In the genomic region with DNA sequence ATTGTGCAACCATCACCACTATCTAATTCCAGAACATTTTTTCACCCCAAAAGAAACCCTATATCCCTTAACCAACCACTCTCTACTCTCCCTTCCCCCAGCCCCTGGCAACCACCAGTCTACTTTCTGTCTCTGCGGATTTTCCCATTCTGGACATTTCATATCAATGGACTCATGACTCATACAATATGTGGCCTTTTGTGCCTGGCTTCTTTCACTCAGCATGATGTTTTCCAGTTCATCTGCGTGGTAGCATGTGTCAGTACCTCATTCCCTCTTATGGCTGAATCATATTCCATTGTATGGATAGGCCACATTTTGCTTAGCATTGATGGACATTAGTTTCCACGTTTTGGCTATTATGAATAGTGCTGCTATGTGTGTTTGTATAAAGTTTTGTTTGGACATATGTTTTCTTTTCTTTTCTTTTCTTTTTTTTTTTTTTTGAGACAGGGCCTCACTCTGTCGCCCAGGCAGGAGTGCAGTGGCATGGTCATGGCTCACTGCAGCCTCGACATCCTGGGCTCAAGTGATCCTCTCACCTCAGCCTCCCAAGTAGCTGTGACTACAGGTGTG, we compare ENCODE assay signal across 17 cellular contexts.
DNase-seq lines count a peak whose midpoint lies in the region; ATAC-seq, FAIRE-seq and TF ChIP-seq lines count a peak whose summit lies in the region.
"Had no signal": no experiment of that assay in that cellular context is flagged by ENCODE, and none has a peak within 500 bp of the region (broad histone marks: within the 10 kb centered on the region; RNA-seq: fewer than 3 reads in every experiment).

No MANE protein-coding gene starts in this region.

- no peaks in the 10 kb centered on the region for H3K27me3 Mint-ChIP-seq in activated naive CD8-positive, alpha-beta T cell treated with anti-CD3 and anti-CD28 coated beads, Interleukin-2, amount 50 U/mL, for 24 hours
- no peaks in the 10 kb centered on the region for H3K27me3 Mint-ChIP-seq in activated naive CD8-positive, alpha-beta T cell treated with anti-CD3 and anti-CD28 coated beads for 36 hours

- intact Hi-C loops in HepG2 (cut with micrococcal nuclease; ENCODE audit: unreplicated experiment): no loop called here

- H3K27ac Mint-ChIP-seq in activated naive CD8-positive, alpha-beta T cell treated with anti-CD3 and anti-CD28 coated beads, Interleukin-2, amount 50 U/mL, for 24 hours: peak overlapping the region; percentile 66
- no peak overlapping the region for H3K27ac Mint-ChIP-seq in activated naive CD8-positive, alpha-beta T cell treated with anti-CD3 and anti-CD28 coated beads for 36 hours

- WGBS in HepG2 (ENCODE audit: low lambda C conversion rate): 28% methylated on average over 5 of the region's 5 CpGs

- no peak overlapping the region for H3K4me3 Mint-ChIP-seq in activated naive CD8-positive, alpha-beta T cell treated with anti-CD3 and anti-CD28 coated beads, Interleukin-2, amount 50 U/mL, for 24 hours
- no peak overlapping the region for H3K4me3 Mint-ChIP-seq in activated naive CD8-positive, alpha-beta T cell treated with anti-CD3 and anti-CD28 coated beads for 36 hours

- TF ChIP-seq CTCF in fibroblast of pulmonary artery (IDR thresholded peaks at IDR 0.05; ENCODE audit: low read length, missing control alignments) (no peak), HepG2 (CRISPR knock-in tag; IDR thresholded peaks at IDR 0.05) (no peak)

- H3K27me3 ChIP-seq in HepG2 (ENCODE audit: control insufficient read depth in 1 of 2, insufficient read depth in 2 of 2, low read length in 2 of 2): no peaks in the 10 kb centered on the region; a peak in 3 of 5 replicates

- no peak for TF ChIP-seq RAD21 in HepG2 (CRISPR knock-in tag; IDR thresholded peaks at IDR 0.05)

- H3K4me1 ChIP-seq in HepG2 (ENCODE audit: insufficient read depth, low read length): peaks cover 11% of the 10 kb centered on the region

- POLR2A ChIA-PET in HepG2 (lab: Yijun Ruan, JAX): no interaction called here

- H3K4me3 ChIP-seq in fibroblast of pulmonary artery (replicated peaks; ENCODE audit: low read depth, low read length): no peak overlapping the region
- H3K4me3 ChIP-seq in HepG2 (replicated peaks in 1 of 3; ENCODE audit: insufficient read depth in 1 of 3, low read depth in 2 of 3, low read length in 3 of 3): no peak overlapping the region
- H3K4me3 ChIP-seq: skin epidermis had no signal

- H3K9me3 ChIP-seq in HepG2 (ENCODE audit: low read length): no peaks in the 10 kb centered on the region
- H3K9me3 ChIP-seq: Caco-2 had no signal

- H3K9me3 Mint-ChIP-seq in activated naive CD8-positive, alpha-beta T cell treated with anti-CD3 and anti-CD28 coated beads, Interleukin-2, amount 50 U/mL, for 24 hours: no peaks in the 10 kb centered on the region
- no peaks in the 10 kb centered on the region for H3K9me3 Mint-ChIP-seq in activated naive CD8-positive, alpha-beta T cell treated with anti-CD3 and anti-CD28 coated beads for 36 hours

- H3K27ac ChIP-seq in HepG2 (ENCODE audit: extremely low read length, insufficient read depth, low read length): no peak overlapping the region
- H3K27ac ChIP-seq: skin epidermis had no signal

- no peak overlapping the region for H3K9ac ChIP-seq in HepG2 (ENCODE audit: insufficient read depth, low read depth, low read length)

- H3K36me3 ChIP-seq in HepG2 (replicated peaks in 1 of 2; ENCODE audit: control insufficient read depth in 1 of 2, insufficient read depth in 2 of 2, low read length in 2 of 2): no peaks in the 10 kb centered on the region

- no peak for ATAC-seq in activated naive CD8-positive, alpha-beta T cell treated with anti-CD3 and anti-CD28 coated beads, Interleukin-2, amount 50 U/mL, for 24 hours
- ATAC-seq in HG03432 (IDR thresholded peaks at IDR 0.05; ENCODE audit: unreplicated experiment) (no peak), HG02840 (IDR thresholded peaks at IDR 0.05; ENCODE audit: low FRiP score, unreplicated experiment) (no peak), HepG2 (no peak)

- no peaks in the 10 kb centered on the region for H4K20me1 ChIP-seq in HepG2 (ENCODE audit: insufficient read depth, low read length)

- no peak for FAIRE-seq in HepG2 (lab: Jason Lieb, UNC)

- no peaks in the 10 kb centered on the region for H3K36me3 Mint-ChIP-seq in activated naive CD8-positive, alpha-beta T cell treated with anti-CD3 and anti-CD28 coated beads, Interleukin-2, amount 50 U/mL, for 24 hours (ENCODE audit: low read depth)
- no peaks in the 10 kb centered on the region for H3K36me3 Mint-ChIP-seq in activated naive CD8-positive, alpha-beta T cell treated with anti-CD3 and anti-CD28 coated beads for 36 hours

- no peak overlapping the region for H3K4me2 ChIP-seq in HepG2 (ENCODE audit: low read depth, low read length)

- DNase-seq in activated naive CD8-positive, alpha-beta T cell treated with anti-CD3 and anti-CD28 coated beads, Interleukin-2, amount 50 U/mL, for 24 hours: no peak
- no peak for DNase-seq in activated naive CD8-positive, alpha-beta T cell treated with anti-CD3 and anti-CD28 coated beads for 36 hours
- DNase-seq in amniotic epithelial cell (ENCODE audit: low read depth): peak; percentile 93
- peak; percentile 93 for DNase-seq in fibroblast of pulmonary artery (ENCODE audit: low read depth)
- DNase-seq in smooth muscle cell of the brain vasculature (ENCODE audit: low read depth, low spot score): peak; percentile 65
- DNase-seq in HepG2 (ENCODE audit: low spot score): no peak
- DNase-seq: activated CD4-positive, alpha-beta T cell treated with anti-CD3 and anti-CD28 coated beads, Interleukin-2, amount 50 U/mL, for 48 hours; Caco-2; central memory CD4-positive, alpha-beta T cell; KG1; NCI-H187; NCI-H82; Right ventricle myocardium superior; T-helper 9 cell had no signal

- TF ChIP-seq EP300 in HepG2 (IDR thresholded peaks at IDR 0.05; ENCODE audit: low read depth in 2 of 2, low read length in 2 of 2) (no peak), HepG2 (CRISPR knock-in tag; IDR thresholded peaks at IDR 0.05; ENCODE audit: borderline replicate concordance) (no peak)

- H2AFZ ChIP-seq in HepG2 (ENCODE audit: low read length): no peak overlapping the region

- CTCF ChIA-PET in HepG2 (lab: Yijun Ruan, JAX; ENCODE audit: low intra/inter-chr PET ratio, low total read pairs): no interaction called here

- TF ChIP-seq POLR2A in HepG2 (IDR thresholded peaks at IDR 0.05; ENCODE audit: insufficient read depth in 1 of 2, low read depth in 2 of 2, low read length in 2 of 2): no peak

- in situ Hi-C loops in HepG2 (cut with HindIII; ENCODE audit: extremely low pct_ligation_motif_present, low pct_unique_long_range_greater_than_20kb): no loop called here

- H3K4me1 Mint-ChIP-seq in activated naive CD8-positive, alpha-beta T cell treated with anti-CD3 and anti-CD28 coated beads, Interleukin-2, amount 50 U/mL, for 24 hours: peaks cover 48% of the 10 kb centered on the region
- peaks cover 29% of the 10 kb centered on the region for H3K4me1 Mint-ChIP-seq in activated naive CD8-positive, alpha-beta T cell treated with anti-CD3 and anti-CD28 coated beads for 36 hours

- BruUV-seq in HepG2 (replicated peaks; lab: Mats Ljungman, UMichigan): no TSS peak

- no peaks in the 10 kb centered on the region for H3K79me2 ChIP-seq in HepG2 (ENCODE audit: insufficient read depth, low read length)

TF ChIP-seq in HepG2, 621 proteins besides CTCF, POLR2A, EP300 and RAD21:
- TF ChIP-seq RFX1 (IDR thresholded peaks at IDR 0.05): no peak
- no peak for TF ChIP-seq ZNF567 (CRISPR knock-in tag; IDR thresholded peaks at IDR 0.05; ENCODE audit: borderline replicate concordance)
- TF ChIP-seq ZNF292 (CRISPR knock-in tag; IDR thresholded peaks at IDR 0.05; ENCODE audit: borderline replicate concordance, low read depth): no peak
- TF ChIP-seq, protein P1, sequence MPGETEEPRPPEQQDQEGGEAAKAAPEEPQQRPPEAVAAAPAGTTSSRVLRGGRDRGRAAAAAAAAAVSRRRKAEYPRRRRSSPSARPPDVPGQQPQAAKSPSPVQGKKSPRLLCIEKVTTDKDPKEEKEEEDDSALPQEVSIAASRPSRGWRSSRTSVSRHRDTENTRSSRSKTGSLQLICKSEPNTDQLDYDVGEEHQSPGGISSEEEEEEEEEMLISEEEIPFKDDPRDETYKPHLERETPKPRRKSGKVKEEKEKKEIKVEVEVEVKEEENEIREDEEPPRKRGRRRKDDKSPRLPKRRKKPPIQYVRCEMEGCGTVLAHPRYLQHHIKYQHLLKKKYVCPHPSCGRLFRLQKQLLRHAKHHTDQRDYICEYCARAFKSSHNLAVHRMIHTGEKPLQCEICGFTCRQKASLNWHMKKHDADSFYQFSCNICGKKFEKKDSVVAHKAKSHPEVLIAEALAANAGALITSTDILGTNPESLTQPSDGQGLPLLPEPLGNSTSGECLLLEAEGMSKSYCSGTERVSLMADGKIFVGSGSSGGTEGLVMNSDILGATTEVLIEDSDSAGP (CRISPR knock-in tag; IDR thresholded peaks at IDR 0.05; ENCODE audit: borderline replicate concordance): no peak
- TF ChIP-seq, protein P2, sequence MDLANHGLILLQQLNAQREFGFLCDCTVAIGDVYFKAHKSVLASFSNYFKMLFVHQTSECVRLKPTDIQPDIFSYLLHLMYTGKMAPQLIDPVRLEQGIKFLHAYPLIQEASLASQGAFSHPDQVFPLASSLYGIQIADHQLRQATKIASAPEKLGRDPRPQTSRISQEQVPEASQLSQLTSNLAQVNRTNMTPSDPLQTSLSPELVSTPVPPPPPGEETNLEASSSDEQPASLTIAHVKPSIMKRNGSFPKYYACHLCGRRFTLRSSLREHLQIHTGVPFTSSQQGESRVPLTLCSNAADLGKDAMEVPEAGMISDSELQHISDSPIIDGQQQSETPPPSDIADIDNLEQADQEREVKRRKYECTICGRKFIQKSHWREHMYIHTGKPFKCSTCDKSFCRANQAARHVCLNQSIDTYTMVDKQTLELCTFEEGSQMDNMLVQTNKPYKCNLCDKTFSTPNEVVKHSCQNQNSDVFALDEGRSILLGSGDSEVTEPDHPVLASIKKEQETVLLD (CRISPR knock-in tag; IDR thresholded peaks at IDR 0.05; ENCODE audit: low read depth): no peak
- TF ChIP-seq PPARG (CRISPR knock-in tag; conservative IDR thresholded peaks at IDR 0.05): no peak

Comparison
In these comparisons a context has a peak if more than half of its experiments do, and no peak if none do; other contexts are left out.
1. DNase-seq: peak in amniotic epithelial cell (single experiment), fibroblast of pulmonary artery (single experiment) and smooth muscle cell of the brain vasculature (single experiment); none in activated naive CD8-positive, alpha-beta T cell treated with anti-CD3 and anti-CD28 coated beads, Interleukin-2, amount 50 U/mL, for 24 hours (single experiment), activated naive CD8-positive, alpha-beta T cell treated with anti-CD3 and anti-CD28 coated beads for 36 hours (single experiment) and HepG2 (single experiment).